In the genomic region with DNA sequence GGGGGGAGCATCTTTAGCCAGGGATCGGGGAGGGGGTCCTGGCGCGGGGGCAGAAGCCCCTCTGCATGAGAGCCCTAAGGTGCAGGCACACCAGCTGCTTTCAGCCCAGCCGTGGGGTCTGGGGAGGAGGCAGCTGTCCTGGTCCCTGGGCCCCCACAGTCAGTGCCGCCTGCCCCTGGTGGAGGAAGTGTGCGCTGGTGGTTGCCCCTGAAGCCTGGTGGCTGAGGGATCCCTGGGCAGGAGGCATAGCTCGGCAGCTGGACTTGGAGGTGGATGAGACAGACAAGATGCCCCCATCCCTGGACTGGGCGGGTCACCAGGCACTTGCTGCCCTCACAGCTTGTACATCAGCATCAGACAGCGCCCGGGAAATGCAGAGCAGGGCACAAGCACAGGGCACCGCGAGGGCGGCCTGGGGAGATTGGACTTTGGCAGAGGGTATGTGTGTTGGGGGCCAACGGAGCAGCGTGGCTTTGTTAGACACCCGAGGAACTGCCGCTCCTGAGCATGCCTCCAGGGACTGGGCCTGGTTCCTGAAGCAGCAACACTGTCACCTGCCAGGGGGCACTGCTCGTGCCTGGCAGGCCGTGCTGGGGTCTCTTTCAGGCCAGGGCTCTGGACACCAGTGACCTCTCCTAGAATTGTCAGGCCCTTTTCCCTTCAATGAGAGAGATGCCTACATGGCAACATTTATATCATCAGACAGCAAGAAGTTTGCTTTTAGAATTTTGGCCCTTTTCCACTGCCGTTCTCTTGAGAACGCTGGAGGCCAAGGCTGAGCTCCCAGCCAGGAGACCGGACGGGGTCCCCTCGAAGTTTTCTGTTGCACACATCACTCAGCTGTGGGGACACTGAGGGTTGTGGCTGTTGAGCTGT, we compare ENCODE assay signal across 1 cellular context.
A peak's percentile ranks its signal among the peaks of the same experiment; 100 is the strongest.
TF ChIP-seq lines count a peak whose summit lies in the region.

No MANE protein-coding gene starts in this region.

TF ChIP-seq in K562, 482 proteins besides CTCF, POLR2A, EP300 and RAD21:
- TF ChIP-seq, protein P1, sequence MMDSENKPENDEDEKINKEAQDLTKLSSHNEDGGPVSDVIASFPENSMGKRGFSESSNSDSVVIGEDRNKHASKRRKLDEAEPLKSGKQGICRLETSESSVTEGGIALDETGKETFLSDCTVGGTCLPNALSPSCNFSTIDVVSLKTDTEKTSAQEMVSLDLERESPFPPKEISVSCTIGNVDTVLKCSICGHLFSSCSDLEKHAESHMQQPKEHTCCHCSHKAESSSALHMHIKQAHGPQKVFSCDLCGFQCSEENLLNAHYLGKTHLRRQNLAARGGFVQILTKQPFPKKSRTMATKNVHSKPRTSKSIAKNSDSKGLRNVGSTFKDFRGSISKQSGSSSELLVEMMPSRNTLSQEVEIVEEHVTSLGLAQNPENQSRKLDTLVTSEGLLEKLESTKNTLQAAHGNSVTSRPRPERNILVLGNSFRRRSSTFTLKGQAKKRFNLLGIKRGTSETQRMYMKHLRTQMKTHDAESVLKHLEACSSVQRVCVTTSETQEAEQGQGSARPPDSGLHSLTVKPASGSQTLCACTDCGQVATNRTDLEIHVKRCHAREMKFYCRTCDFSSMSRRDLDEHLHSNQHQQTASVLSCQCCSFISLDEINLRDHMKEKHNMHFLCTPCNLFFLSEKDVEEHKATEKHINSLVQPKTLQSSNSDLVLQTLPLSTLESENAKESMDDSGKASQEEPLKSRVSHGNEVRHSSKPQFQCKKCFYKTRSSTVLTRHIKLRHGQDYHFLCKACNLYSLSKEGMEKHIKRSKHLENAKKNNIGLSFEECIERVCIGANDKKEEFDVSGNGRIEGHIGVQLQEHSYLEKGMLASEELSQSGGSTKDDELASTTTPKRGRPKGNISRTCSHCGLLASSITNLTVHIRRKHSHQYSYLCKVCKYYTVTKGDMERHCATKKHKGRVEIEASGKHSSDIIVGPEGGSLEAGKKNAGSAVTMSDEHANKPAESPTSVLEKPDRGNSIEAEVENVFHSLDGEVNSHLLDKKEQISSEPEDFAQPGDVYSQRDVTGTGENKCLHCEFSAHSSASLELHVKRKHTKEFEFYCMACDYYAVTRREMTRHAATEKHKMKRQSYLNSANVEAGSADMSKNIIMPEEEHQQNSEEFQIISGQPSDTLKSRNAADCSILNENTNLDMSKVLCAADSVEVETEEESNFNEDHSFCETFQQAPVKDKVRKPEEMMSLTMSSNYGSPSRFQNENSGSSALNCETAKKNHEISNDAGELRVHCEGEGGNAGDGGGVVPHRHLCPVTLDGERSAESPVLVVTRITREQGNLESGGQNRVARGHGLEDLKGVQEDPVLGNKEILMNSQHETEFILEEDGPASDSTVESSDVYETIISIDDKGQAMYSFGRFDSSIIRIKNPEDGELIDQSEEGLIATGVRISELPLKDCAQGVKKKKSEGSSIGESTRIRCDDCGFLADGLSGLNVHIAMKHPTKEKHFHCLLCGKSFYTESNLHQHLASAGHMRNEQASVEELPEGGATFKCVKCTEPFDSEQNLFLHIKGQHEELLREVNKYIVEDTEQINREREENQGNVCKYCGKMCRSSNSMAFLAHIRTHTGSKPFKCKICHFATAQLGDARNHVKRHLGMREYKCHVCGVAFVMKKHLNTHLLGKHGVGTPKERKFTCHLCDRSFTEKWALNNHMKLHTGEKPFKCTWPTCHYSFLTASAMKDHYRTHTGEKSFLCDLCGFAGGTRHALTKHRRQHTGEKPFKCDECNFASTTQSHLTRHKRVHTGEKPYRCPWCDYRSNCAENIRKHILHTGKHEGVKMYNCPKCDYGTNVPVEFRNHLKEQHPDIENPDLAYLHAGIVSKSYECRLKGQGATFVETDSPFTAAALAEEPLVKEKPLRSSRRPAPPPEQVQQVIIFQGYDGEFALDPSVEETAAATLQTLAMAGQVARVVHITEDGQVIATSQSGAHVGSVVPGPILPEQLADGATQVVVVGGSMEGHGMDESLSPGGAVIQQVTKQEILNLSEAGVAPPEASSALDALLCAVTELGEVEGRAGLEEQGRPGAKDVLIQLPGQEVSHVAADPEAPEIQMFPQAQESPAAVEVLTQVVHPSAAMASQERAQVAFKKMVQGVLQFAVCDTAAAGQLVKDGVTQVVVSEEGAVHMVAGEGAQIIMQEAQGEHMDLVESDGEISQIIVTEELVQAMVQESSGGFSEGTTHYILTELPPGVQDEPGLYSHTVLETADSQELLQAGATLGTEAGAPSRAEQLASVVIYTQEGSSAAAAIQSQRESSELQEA (IDR thresholded peaks at IDR 0.05; ENCODE audit: low read depth) = peak; percentile 63
- TF ChIP-seq HDGF (IDR thresholded peaks at IDR 0.05) = no peak
